26 cellular contexts compared by ENCODE assay signal in genomic region chr10:24351883-24352778, GRCh38.
DNase-seq lines count a peak whose midpoint lies in the region; ATAC-seq and TF ChIP-seq lines count a peak whose summit lies in the region.
"Had no signal": no experiment of that assay in that cellular context is flagged by ENCODE, and none has a peak within 500 bp of the region (broad histone marks: within the 10 kb centered on the region; RNA-seq: fewer than 3 reads in every experiment).

No MANE protein-coding gene starts in this region.

- WGBS in esophagus muscularis mucosa: 78% methylated on average over 6 of the region's 6 CpGs
- 84 to 93% methylated on average over 3 to 4 of the region's 6 CpGs for WGBS in gastroesophageal sphincter (ENCODE audit: low coverage in 1 of 2), 2 donors

- peaks cover 36% of the 10 kb centered on the region for H3K4me1 ChIP-seq in HAP-1
- H3K4me1 ChIP-seq in esophagus muscularis mucosa: peaks cover 0 to 28% (median 14%) of the 10 kb centered on the region in 4 donors
- peaks cover 0 to 10% (median 0%) of the 10 kb centered on the region in 3 donors for H3K4me1 ChIP-seq in gastroesophageal sphincter
- H3K4me1 ChIP-seq: prostate gland, uterus had no signal

- peak; percentile 69 to 75 for DNase-seq in HAP-1 (ENCODE audit: low spot score in 2 of 2)
- DNase-seq in WERI-Rb-1: peak; percentile 8
- DNase-seq in esophagus muscularis mucosa (ENCODE audit: extremely low spot score): no peak
- DNase-seq in renal cortical epithelial cell (ENCODE audit: low read depth): peak; percentile 84
- no peak for DNase-seq in anterior cingulate cortex (lab: John Stamatoyannopoulos, UW)
- DNase-seq: activated CD4-positive, alpha-beta T cell treated with anti-CD3 and anti-CD28 coated beads for 36 hours; body of pancreas; CD4-positive, CD25-positive, alpha-beta regulatory T cell; cortex of kidney; HCEC 1CT; left ventricle myocardium inferior; NCI-H1930; NCI-H2227 treated with DMSO at 0.1 percent for 48 hours; NCI-H748 treated with DMSO at 0.1 percent for 48 hours; stimulated activated CD4-positive, alpha-beta T cell treated with anti-CD3 and anti-CD28 coated beads, Interleukin-1b, Interleukin-23, amount 100 ng/mL, for 48 hours; SW 1271; uterus had no signal

- no peaks in the 10 kb centered on the region for H3K27me3 ChIP-seq in HAP-1 (ENCODE audit: low read depth)
- H3K27me3 ChIP-seq in WERI-Rb-1 (ENCODE audit: insufficient read depth, low read depth, severe bottlenecking): no peaks in the 10 kb centered on the region
- H3K27me3 ChIP-seq in esophagus muscularis mucosa: no peaks in the 10 kb centered on the region
- no peaks in the 10 kb centered on the region for H3K27me3 ChIP-seq in gastroesophageal sphincter
- H3K27me3 ChIP-seq: body of pancreas, uterus had no signal

- TF ChIP-seq CTCF in WERI-Rb-1 (IDR thresholded peaks at IDR 0.05; ENCODE audit: low read depth, low read length): no peak
- TF ChIP-seq CTCF in esophagus muscularis mucosa (IDR thresholded peaks at IDR 0.05): no peak
- TF ChIP-seq CTCF in gastroesophageal sphincter (IDR thresholded peaks at IDR 0.05): no peak

- no peak for TF ChIP-seq POLR2A in esophagus muscularis mucosa (IDR thresholded peaks at IDR 0.05; ENCODE audit: low read depth)
- no peak for TF ChIP-seq POLR2A in gastroesophageal sphincter (IDR thresholded peaks at IDR 0.05)

- no peak for ATAC-seq in gastroesophageal sphincter
- ATAC-seq in GM18517 (IDR thresholded peaks at IDR 0.05; ENCODE audit: unreplicated experiment): no peak
- no peak for ATAC-seq in GM19328 (IDR thresholded peaks at IDR 0.05; ENCODE audit: unreplicated experiment)
- ATAC-seq: activated CD4-positive, alpha-beta T cell treated with anti-CD3 and anti-CD28 coated beads for 36 hours; activated naive CD4-positive, alpha-beta T cell treated with anti-CD3 and anti-CD28 coated beads, Interleukin-2, amount 50 U/mL, for 72 hours; body of pancreas; Right ventricle myocardium inferior; stimulated activated effector memory CD8-positive, alpha-beta T cell treated with anti-CD3 and anti-CD28 coated beads, Interleukin-12 subunit alpha, Interleukin-12 subunit beta, amount 100 ng/mL, for 72 hours had no signal

- in situ Hi-C loops in HAP-1 (cut with MboI; ENCODE audit: low sequenced_read_pairs): loop anchor here (25.0 kb wide), 1 partner anchor 365 kb away; no protein-coding TSS in a partner anchor

- H3K27ac ChIP-seq in WERI-Rb-1 (no peak overlapping the region), esophagus muscularis mucosa (replicated peaks in 1 of 4) (peak overlapping the region in 3 of 4 donors; percentile 2 to 40 (median 17)), gastroesophageal sphincter (no peak overlapping the region)
- H3K27ac ChIP-seq: body of pancreas, KMS-11, left ventricle myocardium inferior, prostate gland, uterus had no signal

- H3K9me3 ChIP-seq in HAP-1 (no peaks in the 10 kb centered on the region), WERI-Rb-1 (ENCODE audit: severe bottlenecking) (no peaks in the 10 kb centered on the region), esophagus muscularis mucosa (no peaks in the 10 kb centered on the region), gastroesophageal sphincter (no peaks in the 10 kb centered on the region)
- H3K9me3 ChIP-seq: body of pancreas, left ventricle myocardium inferior, prostate gland, uterus had no signal

- no peaks in the 10 kb centered on the region for H3K36me3 ChIP-seq in HAP-1 (replicated peaks)
- no peaks in the 10 kb centered on the region for H3K36me3 ChIP-seq in WERI-Rb-1
- no peaks in the 10 kb centered on the region for H3K36me3 ChIP-seq in esophagus muscularis mucosa
- H3K36me3 ChIP-seq in gastroesophageal sphincter: no peaks in the 10 kb centered on the region
- H3K36me3 ChIP-seq: left ventricle myocardium inferior, prostate gland, uterus had no signal

- H3K4me3 ChIP-seq in HAP-1 (no peak overlapping the region), WERI-Rb-1 (ENCODE audit: low read depth, low read length) (no peak overlapping the region), esophagus muscularis mucosa (no peak overlapping the region), gastroesophageal sphincter (no peak overlapping the region)
- H3K4me3 ChIP-seq: body of pancreas, left ventricle myocardium inferior, prostate gland, skin epidermis, uterus had no signal

- intact Hi-C loops in esophagus muscularis mucosa (cut with DNase I): no loop called here

- TF ChIP-seq EP300 in esophagus muscularis mucosa (IDR thresholded peaks at IDR 0.05) (no peak), gastroesophageal sphincter (IDR thresholded peaks at IDR 0.05) (no peak)

Comparison
In these comparisons a context has a peak if more than half of its experiments do, and no peak if none do; other contexts are left out.
1. DNase-seq: peak in HAP-1 (2 of 2), WERI-Rb-1 (single experiment) and renal cortical epithelial cell (single experiment); none in esophagus muscularis mucosa (single experiment) and anterior cingulate cortex (0 of 58).
2. H3K27ac ChIP-seq: peak in esophagus muscularis mucosa (3 of 4); none in WERI-Rb-1 (single experiment) and gastroesophageal sphincter (0 of 4).